ENCODE assay signal across 8 cellular contexts in the genomic region with DNA sequence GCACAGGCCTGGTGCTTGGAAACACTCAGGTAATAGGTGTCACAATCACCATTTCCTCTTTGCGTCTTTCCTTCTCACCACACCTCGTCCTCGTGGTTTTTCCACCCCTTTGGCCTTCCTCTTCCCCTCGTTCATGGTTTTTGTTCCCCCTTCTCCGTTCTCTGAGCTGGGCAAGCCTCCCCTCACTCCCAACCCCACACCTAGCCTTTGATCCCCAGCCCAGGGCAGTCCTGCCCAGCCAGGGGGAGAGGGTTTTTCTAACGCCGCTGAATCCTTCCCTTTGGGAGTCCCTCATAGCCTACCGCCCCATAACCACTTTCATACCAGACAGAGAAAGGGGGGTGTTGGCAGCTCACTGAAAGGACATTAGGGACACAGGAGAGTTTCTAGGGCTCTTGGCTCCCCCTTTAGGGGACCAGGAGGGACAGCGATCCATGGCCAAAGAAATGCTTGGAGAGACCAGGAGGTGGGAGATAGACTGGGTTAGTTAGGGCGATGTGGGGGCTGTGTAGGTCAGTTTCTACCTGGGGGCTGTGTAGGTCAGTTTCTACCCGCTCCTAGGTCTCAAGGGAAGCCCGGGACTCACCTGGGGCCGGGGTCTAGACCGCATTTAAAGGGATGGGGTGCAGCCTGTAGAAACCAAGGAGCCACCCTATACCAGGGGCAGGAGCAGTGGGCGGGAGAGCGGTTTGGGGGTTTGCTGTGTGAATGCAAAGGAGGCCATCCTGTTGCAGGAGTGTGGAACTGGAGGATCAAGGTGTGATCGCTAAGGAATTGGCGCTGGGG. TPM values are rescaled to one million over a fixed set of nuclear protein-coding genes. Genes with fewer than 3 reads are reported as not detected.
DNase-seq lines count a peak whose midpoint lies in the region; ATAC-seq and TF ChIP-seq lines count a peak whose summit lies in the region.

No MANE protein-coding gene starts in this region.

- peak overlapping the region; percentile 99 for H2AFZ ChIP-seq in IMR-90 (replicated peaks; ENCODE audit: low read length, poor library complexity)

- H3K9me3 Mint-ChIP-seq in CD4-positive, alpha-beta memory T cell, result peaks cover 0 to 6% (median 0%) of the 10 kb centered on the region in 8 donors

- no peak overlapping the region for H3K27ac Mint-ChIP-seq in CD4-positive, alpha-beta memory T cell

- no peak for DNase-seq in CD4-positive, alpha-beta memory T cell
- DNase-seq in IMR-90 (peak; percentile 59), astrocyte of the spinal cord (ENCODE audit: low read depth, low spot score) (peak; percentile 50), upper lobe of left lung (no peak), NCI-H2107 (lab: John Stamatoyannopoulos, UW) (no peak), SHP77 treated with DMSO at 0.1 percent for 48 hours (lab: John Stamatoyannopoulos, UW) (no peak)
- no peak for DNase-seq in activated CD4-positive, alpha-beta T cell treated with anti-CD3 and anti-CD28 coated beads, Interleukin-2, amount 50 U/mL, for 48 hours

- H3K4ac ChIP-seq in IMR-90 (ENCODE audit: low read depth, low read length), result peak overlapping the region; percentile 69

- CTCF ChIA-PET in CD4-positive, alpha-beta memory T cell (lab: Charles Lee; ENCODE audit: partially characterized antibody), result no interaction called here
- CTCF ChIA-PET in IMR-90 (lab: Yijun Ruan, JAX), result interaction anchor here (1.0 to 1.6 kb wide), 2 partner anchors 119 to 120 kb away, joined by 4 to 5 read pairs; partner anchors contain the start of gene POP7

- peaks cover 14 to 25% (median 21%) of the 10 kb centered on the region in 4 donors for H3K4me1 Mint-ChIP-seq in CD4-positive, alpha-beta memory T cell

- no peak overlapping the region for H3K4me3 ChIP-seq in CD4-positive, alpha-beta memory T cell (ENCODE audit: low read length in 2 of 2)
- H3K4me3 ChIP-seq in IMR-90 (ENCODE audit: insufficient read depth, low read depth, low read length) (peak overlapping the region; percentile 83), astrocyte of the spinal cord (ENCODE audit: low read depth, low read length) (peak overlapping the region; percentile 78), liver (ENCODE audit: low read depth in 1 of 3, low read length in 3 of 3) (peak overlapping the region; percentile 75 to 91 (median 90)), upper lobe of left lung (peak overlapping the region; percentile 59 to 82 (median 76))

- POLR2A ChIA-PET in CD4-positive, alpha-beta memory T cell (lab: Charles Lee; ENCODE audit: partially characterized antibody), result no interaction called here
- POLR2A ChIA-PET in IMR-90 (lab: Charles Lee; ENCODE audit: unreplicated experiment), result no interaction called here

- BruUV-seq in IMR-90 (replicated peaks; lab: Mats Ljungman, UMichigan), result no TSS peak

- no peak overlapping the region for H4K91ac ChIP-seq in IMR-90 (ENCODE audit: insufficient read depth, low read depth, low read length)

- peak overlapping the region; percentile 93 for H2AK9ac ChIP-seq in IMR-90 (replicated peaks; ENCODE audit: low read depth, low read length, poor library complexity)

- H2AK5ac ChIP-seq in IMR-90 (ENCODE audit: low read depth, low read length), result peak overlapping the region; percentile 70; the same call in 1 of the 2 replicates

- H3K36me3 ChIP-seq in CD4-positive, alpha-beta memory T cell (ENCODE audit: insufficient read depth, low read length), result no peaks in the 10 kb centered on the region
- peaks cover 22% of the 10 kb centered on the region for H3K36me3 ChIP-seq in IMR-90 (ENCODE audit: control insufficient read depth, insufficient read depth, low read length)
- H3K36me3 ChIP-seq in liver (ENCODE audit: control insufficient read depth in 4 of 4, insufficient read depth in 3 of 4, low read depth in 1 of 4, low read length in 3 of 4), result peaks cover 2 to 14% (median 10%) of the 10 kb centered on the region in 4 donors
- peaks cover 11 to 32% (median 28%) of the 10 kb centered on the region in 4 donors for H3K36me3 ChIP-seq in upper lobe of left lung

- intact Hi-C loops in CD4-positive, alpha-beta memory T cell (cut with micrococcal nuclease), result no loop called here
- intact Hi-C loops in IMR-90 (cut with micrococcal nuclease), result no loop called here

- peak overlapping the region; percentile 97 for H3K4me2 ChIP-seq in IMR-90 (ENCODE audit: low read depth, low read length)

- H3K18ac ChIP-seq in IMR-90 (ENCODE audit: low read depth, low read length), result no peak overlapping the region; the same call in 1 of the 2 replicates

- H3K27me3 ChIP-seq in CD4-positive, alpha-beta memory T cell (ENCODE audit: insufficient read depth, low read length), result peaks cover 4% of the 10 kb centered on the region
- H3K27me3 ChIP-seq in IMR-90 (ENCODE audit: control insufficient read depth, insufficient read depth, low read length), result no peaks in the 10 kb centered on the region
- H3K27me3 ChIP-seq in liver (ENCODE audit: control insufficient read depth in 4 of 4, insufficient read depth in 4 of 4, low read length in 3 of 4), result no peaks in the 10 kb centered on the region
- H3K27me3 ChIP-seq in upper lobe of left lung, result peaks cover 0 to 9% (median 3%) of the 10 kb centered on the region in 4 donors

- dilution Hi-C loops in IMR-90 (cut with HindIII; ENCODE audit: low sequenced_read_pairs, unreplicated experiment), result no loop called here

- H4K20me1 ChIP-seq in IMR-90 (ENCODE audit: insufficient read depth, low read length), result peaks cover 30% of the 10 kb centered on the region

- peak overlapping the region; percentile 89 for H3K14ac ChIP-seq in IMR-90 (replicated peaks; ENCODE audit: low read depth, low read length)

- H2BK20ac ChIP-seq in IMR-90 (ENCODE audit: low read depth, low read length), result no peak overlapping the region; the same call in 1 of the 2 replicates

- TF ChIP-seq POLR2A in IMR-90 (IDR thresholded peaks at IDR 0.05; ENCODE audit: low read depth, low read length) (no peak), upper lobe of left lung (IDR thresholded peaks at IDR 0.05) (no peak)

- peaks cover 25 to 28% of the 10 kb centered on the region in 2 donors for H3K27me3 Mint-ChIP-seq in CD4-positive, alpha-beta memory T cell

- TF ChIP-seq RAD21 in IMR-90 (IDR thresholded peaks at IDR 0.05; ENCODE audit: low read length), result peak; percentile 55
- TF ChIP-seq RAD21 in liver (IDR thresholded peaks at IDR 0.05), result peak; percentile 52 to 53

- H4K8ac ChIP-seq in IMR-90 (ENCODE audit: low read depth in 2 of 2, low read length in 2 of 2), result peak overlapping the region; percentile 21 to 23; a peak in 1 of 4 replicates

- no peak for ATAC-seq in IMR-90 (ENCODE audit: low read depth)
- peak in 1 of 2 donors; percentile 16 for ATAC-seq in upper lobe of left lung (ENCODE audit: low FRiP score in 2 of 2)

- H2BK5ac ChIP-seq in IMR-90 (ENCODE audit: low read depth, low read length, poor library complexity, severe bottlenecking), result no peak overlapping the region

- WGBS in IMR-90 (ENCODE audit: extremely low coverage in 2 of 2, insufficient read length in 1 of 2), 2 experiments, result 0% methylated on average over 2 of the region's 18 CpGs; no CpG with 5 or more reads in 1 of the 2 experiments
- WGBS in liver, result 6% methylated on average over 18 of the region's 18 CpGs
- 12% methylated on average over 18 of the region's 18 CpGs for WGBS in upper lobe of left lung, 2 donors

- H3K9ac ChIP-seq in IMR-90 (ENCODE audit: low read depth, low read length) (peak overlapping the region; percentile 72), liver (ENCODE audit: low read depth in 1 of 2, low read length in 2 of 2) (peak overlapping the region; percentile 15 to 82)

- peaks cover 13% of the 10 kb centered on the region for H3K4me1 ChIP-seq in CD4-positive, alpha-beta memory T cell (ENCODE audit: insufficient read depth, low read length)
- H3K4me1 ChIP-seq in IMR-90 (ENCODE audit: control insufficient read depth, insufficient read depth, low read length), result peaks cover 9% of the 10 kb centered on the region
- H3K4me1 ChIP-seq in liver (ENCODE audit: control insufficient read depth in 4 of 4, insufficient read depth in 4 of 4, low read length in 3 of 4), result peaks cover 21 to 69% (median 48%) of the 10 kb centered on the region in 4 donors
- peaks cover 36 to 61% (median 41%) of the 10 kb centered on the region in 4 donors for H3K4me1 ChIP-seq in upper lobe of left lung

- peak overlapping the region; percentile 68 to 89 (median 74) for H3K4me3 Mint-ChIP-seq in CD4-positive, alpha-beta memory T cell

- TF ChIP-seq CTCF in IMR-90 (conservative IDR thresholded peaks at IDR 0.05; ENCODE audit: low read depth, low read length) (peak; percentile 50), astrocyte of the spinal cord (IDR thresholded peaks at IDR 0.05; ENCODE audit: low read depth, low read length) (peak; percentile 54), liver (IDR thresholded peaks at IDR 0.05; ENCODE audit: low read depth, low read length, missing input control) (no peak), upper lobe of left lung (IDR thresholded peaks at IDR 0.05) (peak in 1 of 6 experiments; percentile 12)

- no peak overlapping the region for H2BK15ac ChIP-seq in IMR-90 (ENCODE audit: low read depth, low read length)

- in situ Hi-C loops in IMR-90 (cut with MboI; ENCODE audit: low sequenced_read_pairs) (loop anchor here (10.0 kb wide), 1 partner anchor 121 kb away; the partner anchor contains the start of gene POP7), astrocyte of the spinal cord (cut with HindIII; ENCODE audit: low sequenced_read_pairs) (no loop called here)

- H3K9me3 ChIP-seq in CD4-positive, alpha-beta memory T cell (ENCODE audit: control insufficient read depth in 1 of 2, low read length in 2 of 2), result no peaks in the 10 kb centered on the region
- H3K9me3 ChIP-seq in IMR-90 (ENCODE audit: control insufficient read depth, insufficient read depth, low read length), result no peaks in the 10 kb centered on the region
- H3K9me3 ChIP-seq in liver (ENCODE audit: control insufficient read depth in 4 of 4, low read length in 3 of 4), result no peaks in the 10 kb centered on the region
- H3K9me3 ChIP-seq in upper lobe of left lung, result no peaks in the 10 kb centered on the region

- no peak overlapping the region for H3K27ac ChIP-seq in CD4-positive, alpha-beta memory T cell (ENCODE audit: low read depth, low read length)
- H3K27ac ChIP-seq in IMR-90 (ENCODE audit: insufficient read depth, low read length), result peak overlapping the region; percentile 33
- peak overlapping the region; percentile 71 to 87 for H3K27ac ChIP-seq in liver (ENCODE audit: low read depth in 1 of 2, low read length in 2 of 2)
- peak overlapping the region; percentile 75 to 89 (median 82) for H3K27ac ChIP-seq in upper lobe of left lung

- peaks cover 7 to 45% of the 10 kb centered on the region in 2 experiments; a peak in 3 of 4 replicates for H3K79me1 ChIP-seq in IMR-90 (ENCODE audit: low read depth in 1 of 2, low read length in 2 of 2)

- H4K5ac ChIP-seq in IMR-90 (ENCODE audit: low read depth, low read length), result no peak overlapping the region

- H3K23ac ChIP-seq in IMR-90 (ENCODE audit: low read depth, low read length), result peak overlapping the region; percentile 99

- peak overlapping the region; percentile 16 for H3K56ac ChIP-seq in IMR-90 (ENCODE audit: extremely low read depth, insufficient read depth, low read length)

- TF ChIP-seq EP300 in upper lobe of left lung (IDR thresholded peaks at IDR 0.05), result no peak

- no peaks in the 10 kb centered on the region for H3K9me1 ChIP-seq in IMR-90 (ENCODE audit: insufficient read depth, low read length)

- H3K36me3 Mint-ChIP-seq in CD4-positive, alpha-beta memory T cell, result peaks cover 0 to 4% of the 10 kb centered on the region in 2 donors

- H2BK120ac ChIP-seq in IMR-90 (ENCODE audit: low read depth, low read length), result no peak overlapping the region

RNA-seq across cellular contexts. Expression of gene EPHB4, which starts 1.4 kb away (rescaled TPM):
- 1 to 10 TPM; 3.3 to 5.2 TPM for total RNA-seq in CD4-positive, alpha-beta memory T cell
- polyA plus RNA-seq in CD4-positive, alpha-beta memory T cell, result under 1 TPM in 1 of 2 donors, not detected in 1; 0.08 TPM
- 35.0 and 36.4 TPM in 2 replicates for total RNA-seq in IMR-90 (2012; rRNA removed)
- polyA plus RNA-seq in IMR-90 (2012; rRNA removed), result 34.5 and 35.0 TPM in 2 replicates
- polyA plus RNA-seq in IMR-90 (2012; cell fraction: cytosol; rRNA removed), result 21.0 and 41.2 TPM in 2 replicates
- 49.9 and 59.2 TPM in 2 replicates for polyA plus RNA-seq in IMR-90 (2012; cell fraction: nucleus; rRNA removed; ENCODE audit: low replicate concordance)
- 10 to 100 TPM; 48.6 to 53.0 TPM for total RNA-seq in liver
- 10 to 100 TPM; 14.4 to 51.3 TPM for polyA plus RNA-seq in liver
- total RNA-seq in upper lobe of left lung, result 10 to 100 TPM; 36.7 to 96.5 (median 56.6) TPM

RNA-seq across cellular contexts. Expression of gene SLC12A9, which starts 26.6 kb away (rescaled TPM):
- total RNA-seq in CD4-positive, alpha-beta memory T cell, result 10 to 100 TPM; 63.7 to 64.6 TPM
- polyA plus RNA-seq in CD4-positive, alpha-beta memory T cell, result 1 to 10 TPM; 7.0 to 9.1 TPM
- total RNA-seq in IMR-90 (2012; rRNA removed), result 3.3 and 4.5 TPM in 2 replicates
- polyA plus RNA-seq in IMR-90 (2012; rRNA removed), result 16.2 and 17.7 TPM in 2 replicates
- 11.9 and 20.8 TPM in 2 replicates for polyA plus RNA-seq in IMR-90 (2012; cell fraction: cytosol; rRNA removed)
- 49.4 and 99.1 TPM in 2 replicates for polyA plus RNA-seq in IMR-90 (2012; cell fraction: nucleus; rRNA removed; ENCODE audit: low replicate concordance)
- total RNA-seq in liver, result 10 to 100 TPM; 10.5 to 17.2 TPM
- polyA plus RNA-seq in liver, result 1 to 10 TPM; 1.8 to 8.4 TPM
- total RNA-seq in upper lobe of left lung, result 10 to 100 TPM; 14.5 to 50.1 (median 43.9) TPM

RNA-seq across cellular contexts. Expression of gene TRIP6, which starts 41.2 kb away (rescaled TPM):
- 1 to 10 TPM; 7.6 to 9.4 TPM for total RNA-seq in CD4-positive, alpha-beta memory T cell
- polyA plus RNA-seq in CD4-positive, alpha-beta memory T cell, result 1 to 10 TPM; 2.7 to 4.9 TPM
- 36.4 and 39.2 TPM in 2 replicates for total RNA-seq in IMR-90 (2012; rRNA removed)
- 72.3 and 89.0 TPM in 2 replicates for polyA plus RNA-seq in IMR-90 (2012; rRNA removed)
- 76.7 and 146 TPM in 2 replicates for polyA plus RNA-seq in IMR-90 (2012; cell fraction: cytosol; rRNA removed)
- 158 and 235 TPM in 2 replicates for polyA plus RNA-seq in IMR-90 (2012; cell fraction: nucleus; rRNA removed; ENCODE audit: low replicate concordance)
- total RNA-seq in liver, result 10 to 100 TPM; 14.6 to 18.6 TPM
- 10 to 100 TPM; 17.7 to 30.7 TPM for polyA plus RNA-seq in liver
- 10 to 100 TPM; 17.8 to 74.3 (median 67.3) TPM for total RNA-seq in upper lobe of left lung

RNA-seq across cellular contexts. Expression of gene SRRT, which starts 49.0 kb away (rescaled TPM):
- 100 to 1,000 TPM; 264 to 272 TPM for total RNA-seq in CD4-positive, alpha-beta memory T cell
- 10 to 100 TPM; 37.8 to 86.5 TPM for polyA plus RNA-seq in CD4-positive, alpha-beta memory T cell
- total RNA-seq in IMR-90 (2012; rRNA removed), result 41.4 and 45.3 TPM in 2 replicates
- 89.5 and 93.5 TPM in 2 replicates for polyA plus RNA-seq in IMR-90 (2012; rRNA removed)
- polyA plus RNA-seq in IMR-90 (2012; cell fraction: cytosol; rRNA removed), result 44.1 and 48.9 TPM in 2 replicates
- 362 and 444 TPM in 2 replicates for polyA plus RNA-seq in IMR-90 (2012; cell fraction: nucleus; rRNA removed; ENCODE audit: low replicate concordance)
- 10 to 100 TPM; 28.6 to 45.0 TPM for total RNA-seq in liver
- 10 to 100 TPM; 27.2 to 32.1 TPM for polyA plus RNA-seq in liver
- total RNA-seq in upper lobe of left lung, result 100 to 1,000 TPM in 4 of 6 donors, 10 to 100 TPM in 2; 57.9 to 324 (median 111) TPM

Comparison
In these comparisons a context has a peak if more than half of its experiments do, and no peak if none do; other contexts are left out.
1. DNase-seq: peak in IMR-90 (single experiment) and astrocyte of the spinal cord (single experiment); none in CD4-positive, alpha-beta memory T cell (0 of 5), upper lobe of left lung (0 of 2), NCI-H2107 (single experiment), SHP77 treated with DMSO at 0.1 percent for 48 hours (single experiment) and activated CD4-positive, alpha-beta T cell treated with anti-CD3 and anti-CD28 coated beads, Interleukin-2, amount 50 U/mL, for 48 hours (0 of 2).
2. H3K4me3 ChIP-seq: peak in IMR-90 (single experiment), astrocyte of the spinal cord (single experiment), liver (3 of 3) and upper lobe of left lung (4 of 4); none in CD4-positive, alpha-beta memory T cell (0 of 2).